8 cellular contexts compared by ENCODE assay signal in the genomic region with DNA sequence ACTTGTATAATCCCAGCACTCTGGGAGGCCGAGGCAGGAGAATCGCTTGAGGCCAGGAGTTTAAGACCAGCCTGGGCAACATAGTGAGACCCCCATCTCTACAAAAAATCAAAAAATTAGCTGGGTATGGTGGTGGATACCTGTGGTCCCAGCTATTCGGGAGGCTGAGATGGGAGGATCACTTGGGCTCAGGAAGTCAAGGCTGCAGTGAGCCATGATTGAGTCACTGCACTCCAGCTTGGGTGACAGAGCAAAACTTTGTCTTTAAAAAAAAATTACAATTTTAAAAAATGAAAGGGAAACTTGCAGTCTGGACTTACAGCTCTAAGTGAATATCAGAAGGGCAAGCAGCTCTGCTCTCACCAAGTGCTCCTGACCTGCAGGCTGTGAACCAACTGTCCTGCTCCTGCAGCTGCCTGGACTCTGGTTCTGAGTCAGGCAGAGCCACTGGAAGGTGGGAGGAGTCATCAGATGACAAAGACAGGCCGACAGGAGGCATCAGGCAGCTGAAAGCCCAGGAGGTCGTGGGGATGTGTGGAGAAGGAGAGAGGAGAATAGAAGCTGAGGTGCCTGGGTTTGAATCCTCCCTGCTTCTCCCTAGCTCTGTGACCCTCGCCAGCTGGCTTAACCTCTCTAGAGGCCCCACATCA. TPM values are rescaled to one million over a fixed set of nuclear protein-coding genes. Genes with fewer than 3 reads are reported as not detected.
A peak's percentile ranks its signal among the peaks of the same experiment; 100 is the strongest.
DNase-seq lines count a peak whose midpoint lies in the region; ATAC-seq lines count a peak whose summit lies in the region.

No MANE protein-coding gene starts in this region.

- no peaks in the 10 kb centered on the region for H3K27me3 Mint-ChIP-seq in T-helper 17 cell

- H3K4me3 Mint-ChIP-seq in T-helper 17 cell, result no peak overlapping the region

- ATAC-seq in GM18498 (IDR thresholded peaks at IDR 0.05; ENCODE audit: unreplicated experiment) (peak; percentile 58), HG02870 (IDR thresholded peaks at IDR 0.05; ENCODE audit: unreplicated experiment) (peak; percentile 80), T-helper 17 cell (no peak)

- H3K27ac ChIP-seq in substantia nigra (ENCODE audit: low read depth, low read length, poor library complexity, severe bottlenecking), result no peak overlapping the region

- peak overlapping the region; percentile 16 for H3K27ac Mint-ChIP-seq in T-helper 17 cell

- H3K4me1 Mint-ChIP-seq in T-helper 17 cell, result peaks cover 11% of the 10 kb centered on the region

- peak; percentile 80 for DNase-seq in 8988T
- DNase-seq in T-helper 17 cell, result no peak
- DNase-seq in iris pigment epithelial cell (ENCODE audit: low read depth), result peak; percentile 70
- DNase-seq in substantia nigra (lab: John Stamatoyannopoulos, UW), result no peak
- no peak for DNase-seq in NCI-H1417 (lab: John Stamatoyannopoulos, UW)
- DNase-seq in nucleus accumbens (lab: John Stamatoyannopoulos, UW), result no peak

- H3K36me3 Mint-ChIP-seq in T-helper 17 cell (ENCODE audit: low read depth), result peaks cover 2% of the 10 kb centered on the region

- H3K9me3 ChIP-seq in T-helper 17 cell (ENCODE audit: control insufficient read depth, low read length, poor library complexity, severe bottlenecking), result no peaks in the 10 kb centered on the region

RNA-seq across cellular contexts. Expression of a gene that starts 9.6 kb away (rescaled TPM):
- not detected for total RNA-seq in T-helper 17 cell

RNA-seq across cellular contexts. Expression of a gene that starts 16.4 kb away (rescaled TPM):
- total RNA-seq in T-helper 17 cell, result 10 to 100 TPM; 17.0 to 19.1 TPM

RNA-seq across cellular contexts. Expression of a gene that starts 20.5 kb away (rescaled TPM):
- total RNA-seq in T-helper 17 cell, result 10 to 100 TPM; 58.9 to 64.1 TPM

RNA-seq across cellular contexts. Expression of a gene that starts 31.5 kb away (rescaled TPM):
- total RNA-seq in T-helper 17 cell, result 1 to 10 TPM; 7.8 to 8.0 TPM

RNA-seq across cellular contexts. Expression of a gene that starts 50.5 kb away (rescaled TPM):
- under 1 TPM in 1 of 2 donors, not detected in 1; 0.57 TPM for total RNA-seq in T-helper 17 cell

Comparison
In these comparisons a context has a peak if more than half of its experiments do, and no peak if none do; other contexts are left out.
1. DNase-seq: peak in 8988T (single experiment) and iris pigment epithelial cell (single experiment); none in T-helper 17 cell (0 of 3), substantia nigra (0 of 49), NCI-H1417 (0 of 3) and nucleus accumbens (0 of 56).